Comparison of ENCODE assay signal across 1 cellular context in genomic region chr1:16513412-16514106, GRCh38.
A peak's percentile ranks its signal among the peaks of the same experiment; 100 is the strongest.
TF ChIP-seq lines count a peak whose summit lies in the region.
"Not testable (repeated sequence)": the region's sequence is repeated elsewhere in the genome, so short reads cannot be mapped to it uniquely, and the experiment has no call there.

No MANE protein-coding gene starts in this region.

TF ChIP-seq in HepG2, 621 proteins besides CTCF, POLR2A, EP300 and RAD21 (continued from another document):
- TF ChIP-seq ATF2 (CRISPR knock-in tag; IDR thresholded peaks at IDR 0.05) = peak; percentile 81
- TF ChIP-seq TEF (CRISPR knock-in tag; IDR thresholded peaks at IDR 0.05) = peak; percentile 46; the same call in 1 of the 2 replicates
- peak; percentile 99 for TF ChIP-seq SNAPC4 (CRISPR knock-in tag; IDR thresholded peaks at IDR 0.05)
- peak; percentile 82 for TF ChIP-seq PITX1 (CRISPR knock-in tag; IDR thresholded peaks at IDR 0.05)
- peak; percentile 67 for TF ChIP-seq ZNF331 (CRISPR knock-in tag; IDR thresholded peaks at IDR 0.05)
- not testable (repeated sequence) for TF ChIP-seq HNF1A (IDR thresholded peaks at IDR 0.05; ENCODE audit: low read depth); NONO (IDR thresholded peaks at IDR 0.05); MAZ (IDR thresholded peaks at IDR 0.05; ENCODE audit: borderline replicate concordance, low read depth, low read length)
- TF ChIP-seq HNF1A (CRISPR knock-in tag; IDR thresholded peaks at IDR 0.05; ENCODE audit: borderline replicate concordance) = peak; percentile 77; the same call in 1 of the 2 replicates
- peak; percentile 55; the same call in 1 of the 2 replicates for TF ChIP-seq ZSCAN5A (CRISPR knock-in tag; IDR thresholded peaks at IDR 0.05; ENCODE audit: borderline replicate concordance)
- TF ChIP-seq TFAP4 (IDR thresholded peaks at IDR 0.05; ENCODE audit: borderline replicate concordance, low read depth) = peak; percentile 11; the same call in 1 of the 2 replicates
- peak; percentile 31 for TF ChIP-seq TBL1XR1 (IDR thresholded peaks at IDR 0.05; ENCODE audit: borderline replicate concordance, low read length, partially characterized antibody)
- TF ChIP-seq SIN3A (IDR thresholded peaks at IDR 0.05; ENCODE audit: borderline replicate concordance, low read depth, low read length) = peak; percentile 75
- TF ChIP-seq ZNF543 (CRISPR knock-in tag; IDR thresholded peaks at IDR 0.05) = 0 out of 2 replicates have a peak, but pooled peaks have one; percentile 42
- 0 out of 2 replicates have a peak, but pooled peaks have one; percentile 28 for TF ChIP-seq ETV5 (CRISPR knock-in tag; IDR thresholded peaks at IDR 0.05; ENCODE audit: borderline replicate concordance)
- 0 out of 2 replicates have a peak, but pooled peaks have one; percentile 24 for TF ChIP-seq ZNF770 (CRISPR knock-in tag; IDR thresholded peaks at IDR 0.05)
- peak; percentile 37 for TF ChIP-seq ELF1 (CRISPR knock-in tag; IDR thresholded peaks at IDR 0.05)
- TF ChIP-seq CBX1 (IDR thresholded peaks at IDR 0.05; ENCODE audit: low read depth) = peak; percentile 93
- peak; percentile 51; the same call in 1 of the 2 replicates for TF ChIP-seq SOX13 (IDR thresholded peaks at IDR 0.05)
- TF ChIP-seq SOX13 (CRISPR knock-in tag; conservative IDR thresholded peaks at IDR 0.05 in 1 of 2, IDR thresholded peaks at IDR 0.05 in 1 of 2) = peak; percentile 51 to 98; a peak in 3 of 4 replicates
- peak; percentile 43; the same call in 1 of the 2 replicates for TF ChIP-seq SAP130 (CRISPR knock-in tag; IDR thresholded peaks at IDR 0.05; ENCODE audit: low read depth)
- 0 out of 2 replicates have a peak, but pooled peaks have one; percentile 48 for TF ChIP-seq MXD4 (CRISPR knock-in tag; IDR thresholded peaks at IDR 0.05)
- TF ChIP-seq RNF219 (CRISPR knock-in tag; IDR thresholded peaks at IDR 0.05) = 0 out of 2 replicates have a peak, but pooled peaks have one; percentile 79
- TF ChIP-seq NONO (CRISPR knock-in tag; conservative IDR thresholded peaks at IDR 0.05) = peak; percentile 91
- 0 out of 2 replicates have a peak, but pooled peaks have one; percentile 71 for TF ChIP-seq NFKBIZ (CRISPR knock-in tag; IDR thresholded peaks at IDR 0.05)
- TF ChIP-seq MAZ (CRISPR knock-in tag; IDR thresholded peaks at IDR 0.05; ENCODE audit: low read depth) = peak; percentile 71
- peak; percentile 22; the same call in 1 of the 2 replicates for TF ChIP-seq ARID4A (CRISPR knock-in tag; IDR thresholded peaks at IDR 0.05; ENCODE audit: borderline replicate concordance)
- peak; percentile 98 for TF ChIP-seq MED8 (CRISPR knock-in tag; IDR thresholded peaks at IDR 0.05; ENCODE audit: insufficient replicate concordance)
